Comparison of ENCODE assay signal across 8 cellular contexts in genomic region chr7:143836622-143837021, GRCh38.
DNase-seq lines count a peak whose midpoint lies in the region; ATAC-seq and TF ChIP-seq lines count a peak whose summit lies in the region.
"Not testable (repeated sequence)": the region's sequence is repeated elsewhere in the genome, so short reads cannot be mapped to it uniquely, and the experiment has no call there.

No MANE protein-coding gene starts in this region.

- peak overlapping the region; percentile 56 for H3K4me3 ChIP-seq in AG04449 (ENCODE audit: low read depth, low read length)
- H3K4me3 ChIP-seq in right lobe of liver = peak overlapping the region in 2 of 3 donors; percentile 28 to 35

- H3K27ac ChIP-seq in right lobe of liver = not testable (repeated sequence)

- not testable (repeated sequence) for H3K4me1 Mint-ChIP-seq in MCF 10A (ENCODE audit: insufficient read depth, unreplicated experiment)

- H3K9me3 ChIP-seq in right lobe of liver = not testable (repeated sequence)

- not testable (repeated sequence) for H3K27ac Mint-ChIP-seq in MCF 10A (ENCODE audit: low read depth, unreplicated experiment)

- DNase-seq in AG04449 (ENCODE audit: low read depth, low spot score); MCF 10A (ENCODE audit: unreplicated experiment): not testable (repeated sequence)
- DNase-seq in NCI-H524 treated with DMSO at 0.1 percent for 48 hours (lab: John Stamatoyannopoulos, UW) (peak; percentile 20), right lobe of liver (peak; percentile 83 to 98 (median 93))
- peak; percentile 94 for DNase-seq in activated CD4-positive, alpha-beta T cell treated with anti-CD3 and anti-CD28 coated beads for 48 hours
- DNase-seq in stimulated activated CD4-positive, alpha-beta T cell treated with anti-CD3 and anti-CD28 coated beads, Interleukin-2, amount 100 ng/mL, for 24 hours = peak; percentile 92 to 94

- TF ChIP-seq CTCF in AG04449 (IDR thresholded peaks at IDR 0.05; ENCODE audit: insufficient read depth, low read length, missing control alignments); MCF 10A (IDR thresholded peaks at IDR 0.05; ENCODE audit: unreplicated experiment); right lobe of liver (IDR thresholded peaks at IDR 0.05): not testable (repeated sequence)

- not testable (repeated sequence) for TF ChIP-seq POLR2A in right lobe of liver (IDR thresholded peaks at IDR 0.05)

- H3K9me3 Mint-ChIP-seq in MCF 10A (ENCODE audit: unreplicated experiment) = not testable (repeated sequence)

- not testable (repeated sequence) for H3K36me3 ChIP-seq in right lobe of liver

- intact Hi-C loops in MCF 10A (cut with micrococcal nuclease); right lobe of liver (cut with DNase I): not testable (repeated sequence)

- 8% methylated on average over 4 of the region's 38 CpGs for WGBS in right lobe of liver (ENCODE audit: insufficient coverage, low coverage, low lambda C conversion rate, missing lambda C conversion rate)

- H3K27me3 Mint-ChIP-seq in MCF 10A (ENCODE audit: insufficient read depth, unreplicated experiment) = not testable (repeated sequence)

- not testable (repeated sequence) for H3K27me3 ChIP-seq in right lobe of liver

- POLR2A ChIA-PET in AG04449 (lab: Yijun Ruan, JAX); MCF 10A (lab: Yijun Ruan, JAX): not testable (repeated sequence)

- H3K4me1 ChIP-seq in right lobe of liver = not testable (repeated sequence)

- ATAC-seq in GM19395 (IDR thresholded peaks at IDR 0.05; ENCODE audit: unreplicated experiment) = peak; percentile 80
- peak; percentile 84 for ATAC-seq in HG03139 (IDR thresholded peaks at IDR 0.05; ENCODE audit: unreplicated experiment)
- peak; percentile 91 to 97 (median 94) for ATAC-seq in right lobe of liver

- CTCF ChIA-PET in AG04449 (lab: Yijun Ruan, JAX); MCF 10A (lab: Yijun Ruan, JAX): not testable (repeated sequence)

- H3K4me3 Mint-ChIP-seq in MCF 10A (ENCODE audit: unreplicated experiment) = peak overlapping the region; percentile 72

- not testable (repeated sequence) for BruUV-seq in MCF 10A (replicated peaks; lab: Mats Ljungman, UMichigan)

- not testable (repeated sequence) for H3K36me3 Mint-ChIP-seq in MCF 10A (ENCODE audit: insufficient read depth, unreplicated experiment)
